ENCODE assay signal across 15 cellular contexts in the genomic region with DNA sequence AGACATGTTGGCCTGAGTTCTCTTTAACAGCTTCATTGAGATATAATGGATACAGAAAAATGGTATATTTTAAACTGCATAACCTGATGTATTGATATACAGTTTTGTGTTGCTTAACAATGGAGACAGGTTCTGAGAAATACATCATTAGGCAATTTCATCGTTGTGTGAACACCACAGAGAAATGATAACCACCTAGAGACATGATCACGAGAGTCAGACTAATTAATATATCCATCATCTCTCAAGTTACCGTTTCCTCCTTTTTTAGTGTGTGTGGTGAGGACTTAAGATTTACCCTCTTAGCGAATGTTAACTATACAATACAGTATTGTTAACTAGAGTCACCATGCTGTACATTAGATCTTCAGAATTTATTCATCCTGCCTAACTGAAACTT.
"Had no signal": no experiment of that assay in that cellular context is flagged by ENCODE, and none has a peak within 500 bp of the region (broad histone marks: within the 10 kb centered on the region; RNA-seq: fewer than 3 reads in every experiment).

No MANE protein-coding gene starts in this region.

- ATAC-seq: pancreas had no signal

- H3K36me3 ChIP-seq: ascending aorta, cardiac muscle cell, neural progenitor cell, pancreas, transverse colon, vagina had no signal

- H3K36me3 Mint-ChIP-seq: activated naive CD8-positive, alpha-beta T cell treated with anti-CD3 and anti-CD28 coated beads, Interleukin-2, amount 10 ng/mL, durations not matched to agents 7 days and 5 days; naive B cell had no signal

- H3K4me1 Mint-ChIP-seq: activated CD4-positive, alpha-beta T cell treated with anti-CD3 and anti-CD28 coated beads, Interleukin-2, amount 10 ng/mL, durations not matched to agents 7 days and 5 days; activated naive CD8-positive, alpha-beta T cell treated with anti-CD3 and anti-CD28 coated beads, Interleukin-2, amount 10 ng/mL, durations not matched to agents 7 days and 5 days; naive B cell had no signal

- H3K27me3 Mint-ChIP-seq: naive B cell had no signal

- H3K27me3 ChIP-seq: ascending aorta, cardiac muscle cell, neural progenitor cell, pancreas, transverse colon, vagina had no signal

- H3K27ac ChIP-seq: ascending aorta, cardiac muscle cell, neural progenitor cell, pancreas, transverse colon, vagina had no signal

- FAIRE-seq: islet of Langerhans, pancreas had no signal

- H2AFZ ChIP-seq: neural progenitor cell had no signal

- DNase-seq: activated CD4-positive, alpha-beta T cell treated with anti-CD3 and anti-CD28 coated beads, Interleukin-2, amount 10 ng/mL, durations not matched to agents 7 days and 5 days; activated naive CD4-positive, alpha-beta T cell; activated naive CD8-positive, alpha-beta T cell treated with anti-CD3 and anti-CD28 coated beads, Interleukin-2, amount 10 ng/mL, durations not matched to agents 7 days and 5 days; endodermal cell; naive B cell; pancreas; stimulated activated CD4-positive, alpha-beta T cell treated with anti-CD3 and anti-CD28 coated beads, Interleukin-4, amount 100 ng/mL, for 24 hours; stimulated activated naive CD4-positive, alpha-beta T cell; T-helper 9 cell; transverse colon had no signal

- H3K9me3 Mint-ChIP-seq: activated CD4-positive, alpha-beta T cell treated with anti-CD3 and anti-CD28 coated beads, Interleukin-2, amount 10 ng/mL, durations not matched to agents 7 days and 5 days; endodermal cell had no signal

- H3K27ac Mint-ChIP-seq: activated CD4-positive, alpha-beta T cell treated with anti-CD3 and anti-CD28 coated beads, Interleukin-2, amount 10 ng/mL, durations not matched to agents 7 days and 5 days; activated naive CD8-positive, alpha-beta T cell treated with anti-CD3 and anti-CD28 coated beads, Interleukin-2, amount 10 ng/mL, durations not matched to agents 7 days and 5 days; endodermal cell; neural progenitor cell had no signal

- H3K9ac ChIP-seq: neural progenitor cell had no signal

- H3K4me3 ChIP-seq: ascending aorta, cardiac muscle cell, neural progenitor cell, pancreas, transverse colon, vagina had no signal

- H3K9me3 ChIP-seq: ascending aorta, pancreas, transverse colon, vagina had no signal

- H3K4me3 Mint-ChIP-seq: activated CD4-positive, alpha-beta T cell treated with anti-CD3 and anti-CD28 coated beads, Interleukin-2, amount 10 ng/mL, durations not matched to agents 7 days and 5 days; activated naive CD8-positive, alpha-beta T cell treated with anti-CD3 and anti-CD28 coated beads, Interleukin-2, amount 10 ng/mL, durations not matched to agents 7 days and 5 days; endodermal cell; naive B cell; neural progenitor cell had no signal

- H3K4me2 ChIP-seq: neural progenitor cell had no signal
